In genomic region chr11:93736129-93736528, GRCh38 we compare ENCODE assay signal across 14 cellular contexts. TPM values are rescaled to one million over a fixed set of nuclear protein-coding genes. Genes with fewer than 3 reads are reported as not detected.
DNase-seq lines count a peak whose midpoint lies in the region; ATAC-seq and TF ChIP-seq lines count a peak whose summit lies in the region.
"Had no signal": no experiment of that assay in that cellular context is flagged by ENCODE, and none has a peak within 500 bp of the region (broad histone marks: within the 10 kb centered on the region; RNA-seq: fewer than 3 reads in every experiment).

No MANE protein-coding gene starts in this region.

- H3K4me1 Mint-ChIP-seq in Caco-2 (ENCODE audit: low read depth, unreplicated experiment) (peaks cover 56% of the 10 kb centered on the region), IgD-negative memory B cell (peaks cover 45 to 64% (median 62%) of the 10 kb centered on the region in 3 donors)
- peaks cover 23 to 82% (median 70%) of the 10 kb centered on the region in 4 donors for H3K4me1 Mint-ChIP-seq in naive thymus-derived CD8-positive, alpha-beta T cell

- H3K4me3 ChIP-seq in Caco-2 (ENCODE audit: low read depth, low read length) (no peak overlapping the region), adipocyte (ENCODE audit: low read length) (peak overlapping the region; percentile 98), aorta (ENCODE audit: low read length in 2 of 2) (no peak overlapping the region), HAP-1 (no peak overlapping the region)
- H3K4me3 ChIP-seq: cardiac muscle cell, ovary had no signal

- peaks cover 17% of the 10 kb centered on the region for H3K36me3 ChIP-seq in Caco-2 (ENCODE audit: control insufficient read depth, insufficient read depth, low read length)
- H3K36me3 ChIP-seq in adipocyte (ENCODE audit: control insufficient read depth, insufficient read depth, low read length, severe bottlenecking) = peaks cover 86% of the 10 kb centered on the region
- peaks cover 0 to 2% of the 10 kb centered on the region in 2 donors for H3K36me3 ChIP-seq in aorta (ENCODE audit: control insufficient read depth in 1 of 2, insufficient read depth in 2 of 2, low read length in 1 of 2)
- H3K36me3 ChIP-seq in HAP-1 (replicated peaks) = peaks cover 98% of the 10 kb centered on the region
- H3K36me3 ChIP-seq: ovary had no signal

- TF ChIP-seq CTCF in Caco-2 (IDR thresholded peaks at IDR 0.05; ENCODE audit: insufficient read depth in 1 of 2, low read depth in 1 of 2, low read length in 1 of 2, severe bottlenecking in 1 of 2, unreplicated experiment in 1 of 2) = no peak

- peak overlapping the region; percentile 50 for H3K9ac ChIP-seq in adipocyte (ENCODE audit: low read length)

- ATAC-seq in naive thymus-derived CD8-positive, alpha-beta T cell = no peak
- ATAC-seq in aorta (ENCODE audit: low FRiP score) = no peak
- ATAC-seq: left cardiac atrium had no signal

- no TSS peak for BruUV-seq in Caco-2 (replicated peaks; lab: Mats Ljungman, UMichigan)

- POLR2A ChIA-PET in Caco-2 (lab: Charles Lee) = interaction anchor here (0.6 kb wide), 2 partner anchors 113 to 1428 kb away, joined by 6 to 11 read pairs; no protein-coding TSS in a partner anchor
- POLR2A ChIA-PET in naive thymus-derived CD8-positive, alpha-beta T cell (lab: Charles Lee) = no interaction called here

- H3K9me3 Mint-ChIP-seq in Caco-2 (ENCODE audit: unreplicated experiment) = no peaks in the 10 kb centered on the region
- no peaks in the 10 kb centered on the region for H3K9me3 Mint-ChIP-seq in IgD-negative memory B cell
- H3K9me3 Mint-ChIP-seq in naive thymus-derived CD8-positive, alpha-beta T cell = no peaks in the 10 kb centered on the region

- in situ Hi-C loops in HAP-1 (cut with MboI; ENCODE audit: low sequenced_read_pairs) = loop anchor here (25.0 kb wide), 1 partner anchor 401 kb away; the partner anchor contains the start of gene PANX1

- H3K36me3 Mint-ChIP-seq in Caco-2 (ENCODE audit: insufficient read depth, unreplicated experiment) (peaks cover 100% of the 10 kb centered on the region), IgD-negative memory B cell (peaks cover 10% of the 10 kb centered on the region)
- H3K36me3 Mint-ChIP-seq in naive thymus-derived CD8-positive, alpha-beta T cell = peaks cover 0 to 92% (median 43%) of the 10 kb centered on the region in 3 donors

- no peaks in the 10 kb centered on the region for H3K27me3 ChIP-seq in Caco-2 (replicated peaks; ENCODE audit: control insufficient read depth, insufficient read depth, low read length)
- H3K27me3 ChIP-seq in adipocyte (replicated peaks; ENCODE audit: control insufficient read depth, insufficient read depth, low read length) = no peaks in the 10 kb centered on the region
- no peaks in the 10 kb centered on the region for H3K27me3 ChIP-seq in aorta (ENCODE audit: control insufficient read depth in 1 of 2, insufficient read depth in 2 of 2, low read length in 1 of 2)
- no peaks in the 10 kb centered on the region for H3K27me3 ChIP-seq in HAP-1 (ENCODE audit: low read depth)
- H3K27me3 ChIP-seq: cardiac muscle cell, ovary had no signal

- CTCF ChIA-PET in Caco-2 (lab: Charles Lee) = interaction anchor here (0.6 kb wide), 1 partner anchor 15 kb away, joined by 10 read pairs; no protein-coding TSS in a partner anchor

- no peaks in the 10 kb centered on the region for H3K9me3 ChIP-seq in Caco-2
- no peaks in the 10 kb centered on the region for H3K9me3 ChIP-seq in adipocyte (ENCODE audit: control insufficient read depth, low read length)
- no peaks in the 10 kb centered on the region for H3K9me3 ChIP-seq in aorta (ENCODE audit: control insufficient read depth, low read length)
- H3K9me3 ChIP-seq in HAP-1 = no peaks in the 10 kb centered on the region
- H3K9me3 ChIP-seq: ovary had no signal

- H3K27ac Mint-ChIP-seq in Caco-2 (ENCODE audit: unreplicated experiment) (no peak overlapping the region), IgD-negative memory B cell (peak overlapping the region in 2 of 3 donors; percentile 85 to 96)
- peak overlapping the region in 9 of 10 donors; percentile 2 to 91 (median 38) for H3K27ac Mint-ChIP-seq in naive thymus-derived CD8-positive, alpha-beta T cell

- no peak for DNase-seq in Caco-2
- peak; percentile 69 for DNase-seq in adipocyte (ENCODE audit: low read depth)
- DNase-seq in naive thymus-derived CD8-positive, alpha-beta T cell = no peak
- no peak for DNase-seq in aorta
- DNase-seq in HAP-1 (ENCODE audit: low spot score in 2 of 2) = no peak
- no peak for DNase-seq in DMS79 (lab: John Stamatoyannopoulos, UW)
- DNase-seq in stimulated activated naive CD4-positive, alpha-beta T cell (lab: John Stamatoyannopoulos, UW) = no peak
- DNase-seq: activated CD8-positive, alpha-beta memory T cell treated with anti-CD3 and anti-CD28 coated beads for 24 hours; left cardiac atrium; NCI-H1694; ovary; T-helper 1 cell had no signal

- H3K27ac ChIP-seq in aorta (ENCODE audit: low read depth in 1 of 2, low read length in 2 of 2) = no peak overlapping the region
- H3K27ac ChIP-seq: cardiac muscle cell, ovary had no signal

- H3K4me3 Mint-ChIP-seq in Caco-2 (ENCODE audit: unreplicated experiment) (peak overlapping the region; percentile 89), IgD-negative memory B cell (no peak overlapping the region)
- peak overlapping the region in 5 of 10 donors; percentile 1 to 45 (median 16) for H3K4me3 Mint-ChIP-seq in naive thymus-derived CD8-positive, alpha-beta T cell

- no peaks in the 10 kb centered on the region for H3K27me3 Mint-ChIP-seq in Caco-2 (ENCODE audit: insufficient read depth, unreplicated experiment)
- H3K27me3 Mint-ChIP-seq in IgD-negative memory B cell = peaks cover 2% of the 10 kb centered on the region
- no peaks in the 10 kb centered on the region for H3K27me3 Mint-ChIP-seq in naive thymus-derived CD8-positive, alpha-beta T cell

- intact Hi-C loops in Caco-2 (cut with micrococcal nuclease; ENCODE audit: unreplicated experiment) (no loop called here), aorta (cut with DNase I) (no loop called here)

- H3K4me1 ChIP-seq in Caco-2 (peaks cover 51% of the 10 kb centered on the region), adipocyte (ENCODE audit: control insufficient read depth, insufficient read depth, low read length) (peaks cover 63% of the 10 kb centered on the region), aorta (ENCODE audit: control insufficient read depth in 1 of 2, insufficient read depth in 2 of 2, low read length in 2 of 2) (no peaks in the 10 kb centered on the region), HAP-1 (peaks cover 48% of the 10 kb centered on the region)

RNA-seq across cellular contexts. Expression of gene TAF1D, which starts 5.2 kb away (rescaled TPM):
- total RNA-seq in Caco-2 (2022) = 354 and 376 TPM in 2 replicates
- 33.4 TPM for polyA plus RNA-seq in IgD-negative memory B cell
- 100 to 1,000 TPM; 210 to 215 TPM for total RNA-seq in naive thymus-derived CD8-positive, alpha-beta T cell
- polyA plus RNA-seq in naive thymus-derived CD8-positive, alpha-beta T cell = 10 to 100 TPM; 22.3 to 25.3 (median 22.4) TPM
- total RNA-seq in aorta = 100 to 1,000 TPM; 110 to 111 TPM
- polyA plus RNA-seq in aorta = 100 to 1,000 TPM; 121 to 152 TPM

RNA-seq across cellular contexts. Expression of gene C11orf54, which starts 5.3 kb away (rescaled TPM):
- total RNA-seq in Caco-2 (2022) = 20.7 and 21.5 TPM in 2 replicates
- polyA plus RNA-seq in IgD-negative memory B cell = 17.7 TPM
- total RNA-seq in naive thymus-derived CD8-positive, alpha-beta T cell = 10 to 100 TPM; 45.9 to 49.2 TPM
- 10 to 100 TPM; 18.7 to 21.6 (median 19.4) TPM for polyA plus RNA-seq in naive thymus-derived CD8-positive, alpha-beta T cell
- 10 to 100 TPM; 26.3 to 31.2 TPM for total RNA-seq in aorta
- polyA plus RNA-seq in aorta = 10 to 100 TPM; 23.1 to 31.2 TPM

RNA-seq across cellular contexts. Expression of gene MED17, which starts 48.0 kb away (rescaled TPM):
- total RNA-seq in Caco-2 (2022) (54.0 and 63.5 TPM in 2 replicates), aorta (10 to 100 TPM; 30.9 to 33.1 TPM)
- polyA plus RNA-seq in IgD-negative memory B cell (25.8 TPM), aorta (10 to 100 TPM in 1 of 2 donors, 1 to 10 TPM in 1; 8.9 to 12.5 TPM)
- 10 to 100 TPM; 61.7 to 62.2 TPM for total RNA-seq in naive thymus-derived CD8-positive, alpha-beta T cell
- polyA plus RNA-seq in naive thymus-derived CD8-positive, alpha-beta T cell = 10 to 100 TPM in 2 of 3 donors, 1 to 10 TPM in 1; 7.7 to 20.0 (median 17.1) TPM
